ENCODE assay signal across 8 cellular contexts in genomic region chr11:5809122-5809519, GRCh38. TPM values are rescaled to one million over a fixed set of nuclear protein-coding genes. Genes with fewer than 3 reads are reported as not detected.
DNase-seq lines count a peak whose midpoint lies in the region; ATAC-seq and TF ChIP-seq lines count a peak whose summit lies in the region.

No MANE protein-coding gene starts in this region.

- peak overlapping the region; percentile 23 for H3K27ac Mint-ChIP-seq in activated CD4-positive, alpha-beta T cell treated with anti-CD3 and anti-CD28 coated beads for 36 hours
- no peak overlapping the region for H3K27ac Mint-ChIP-seq in mesothelial cell of epicardium

- TF ChIP-seq CTCF in mesothelial cell of epicardium (IDR thresholded peaks at IDR 0.05; ENCODE audit: unreplicated experiment) (no peak), omental fat pad (IDR thresholded peaks at IDR 0.05) (no peak)

- peaks cover 8% of the 10 kb centered on the region for H3K4me1 Mint-ChIP-seq in activated CD4-positive, alpha-beta T cell treated with anti-CD3 and anti-CD28 coated beads for 36 hours
- peaks cover 9% of the 10 kb centered on the region for H3K4me1 Mint-ChIP-seq in mesothelial cell of epicardium

- peaks cover 4% of the 10 kb centered on the region for H3K9me3 Mint-ChIP-seq in activated CD4-positive, alpha-beta T cell treated with anti-CD3 and anti-CD28 coated beads for 36 hours (ENCODE audit: low read depth)
- peaks cover 5% of the 10 kb centered on the region for H3K9me3 Mint-ChIP-seq in mesothelial cell of epicardium

- peak; percentile 57 for ATAC-seq in activated CD4-positive, alpha-beta T cell treated with anti-CD3 and anti-CD28 coated beads for 36 hours
- ATAC-seq in HG03159 (IDR thresholded peaks at IDR 0.05; ENCODE audit: unreplicated experiment) (peak; percentile 33), omental fat pad (ENCODE audit: low FRiP score) (no peak)

- DNase-seq in activated CD4-positive, alpha-beta T cell treated with anti-CD3 and anti-CD28 coated beads for 36 hours, result peak; percentile 22
- no peak for DNase-seq in activated CD4-positive, alpha-beta T cell treated with anti-CD3 and anti-CD28 coated beads for 4 hours
- DNase-seq in astrocyte of the hippocampus (ENCODE audit: low read depth, low spot score) (peak; percentile 1), mesothelial cell of epicardium (ENCODE audit: low spot score in 2 of 2, unreplicated experiment in 2 of 2) (no peak), NAMALWA (ENCODE audit: low spot score) (no peak), omental fat pad (ENCODE audit: low spot score) (no peak), COLO829 (ENCODE audit: low spot score) (no peak)

- CTCF ChIA-PET in activated CD4-positive, alpha-beta T cell treated with anti-CD3 and anti-CD28 coated beads for 36 hours (lab: Charles Lee), result interaction anchor here (0.9 to 2.1 kb wide), 6 partner anchors 10 to 338 kb away, joined by 3 to 17 read pairs (median 5); no protein-coding TSS in a partner anchor

- H3K4me3 Mint-ChIP-seq in activated CD4-positive, alpha-beta T cell treated with anti-CD3 and anti-CD28 coated beads for 36 hours, result peak overlapping the region; percentile 79
- H3K4me3 Mint-ChIP-seq in mesothelial cell of epicardium, result peak overlapping the region; percentile 77

- intact Hi-C loops in activated CD4-positive, alpha-beta T cell treated with anti-CD3 and anti-CD28 coated beads for 36 hours (cut with DNase I, micrococcal nuclease), result loop anchor here (5.0 to 10.0 kb wide), 3 partner anchors 543 to 1174 kb away; partner anchors contain the start of gene OR51D1 (in 2 of the 2)

- peaks cover 15% of the 10 kb centered on the region for H3K27me3 Mint-ChIP-seq in activated CD4-positive, alpha-beta T cell treated with anti-CD3 and anti-CD28 coated beads for 36 hours
- peaks cover 8% of the 10 kb centered on the region for H3K27me3 Mint-ChIP-seq in mesothelial cell of epicardium (ENCODE audit: low read depth)

- POLR2A ChIA-PET in activated CD4-positive, alpha-beta T cell treated with anti-CD3 and anti-CD28 coated beads for 36 hours (lab: Charles Lee), result no interaction called here

- no peaks in the 10 kb centered on the region for H3K36me3 Mint-ChIP-seq in activated CD4-positive, alpha-beta T cell treated with anti-CD3 and anti-CD28 coated beads for 36 hours (ENCODE audit: low read depth)
- H3K36me3 Mint-ChIP-seq in mesothelial cell of epicardium, result no peaks in the 10 kb centered on the region

RNA-seq across cellular contexts. Expression of gene OR52N2, which starts 0.4 kb away (rescaled TPM):
- not detected for total RNA-seq in activated CD4-positive, alpha-beta T cell treated with anti-CD3 and anti-CD28 coated beads for 36 hours
- total RNA-seq in mesothelial cell of epicardium (not detected in 3 replicates), omental fat pad (not detected)

RNA-seq across cellular contexts. Expression of gene OR52N1, which starts 18.1 kb away (rescaled TPM):
- not detected for total RNA-seq in activated CD4-positive, alpha-beta T cell treated with anti-CD3 and anti-CD28 coated beads for 36 hours
- total RNA-seq in mesothelial cell of epicardium (not detected in 3 replicates), omental fat pad (10 to 100 TPM in 1 of 4 donors, 1 to 10 TPM in 1, under 1 TPM in 1, not detected in 1; 0.46 to 13.9 (median 2.4) TPM)

RNA-seq across cellular contexts. Expression of gene OR52N5, which starts 26.0 kb away (rescaled TPM):
- not detected for total RNA-seq in activated CD4-positive, alpha-beta T cell treated with anti-CD3 and anti-CD28 coated beads for 36 hours
- total RNA-seq in mesothelial cell of epicardium (not detected in 3 replicates), omental fat pad (10 to 100 TPM in 1 of 4 donors, not detected in 3; 11.9 TPM)

RNA-seq across cellular contexts. Expression of gene OR52E6, which starts 32.6 kb away (rescaled TPM):
- total RNA-seq in activated CD4-positive, alpha-beta T cell treated with anti-CD3 and anti-CD28 coated beads for 36 hours, result not detected
- total RNA-seq in mesothelial cell of epicardium, result not detected in 3 replicates
- total RNA-seq in omental fat pad, result not detected

RNA-seq across cellular contexts. Expression of gene OR52E8, which starts 48.4 kb away (rescaled TPM):
- not detected for total RNA-seq in activated CD4-positive, alpha-beta T cell treated with anti-CD3 and anti-CD28 coated beads for 36 hours
- total RNA-seq in mesothelial cell of epicardium, result not detected in 3 replicates
- not detected for total RNA-seq in omental fat pad

Comparison
In these comparisons a context has a peak if more than half of its experiments do, and no peak if none do; other contexts are left out.
1. DNase-seq: peak in activated CD4-positive, alpha-beta T cell treated with anti-CD3 and anti-CD28 coated beads for 36 hours (single experiment) and astrocyte of the hippocampus (single experiment); none in activated CD4-positive, alpha-beta T cell treated with anti-CD3 and anti-CD28 coated beads for 4 hours (0 of 2), mesothelial cell of epicardium (0 of 2), NAMALWA (single experiment), omental fat pad (single experiment) and COLO829 (single experiment).